In genomic region chr6:33010356-33010755, GRCh38 we compare ENCODE assay signal across 1 cellular context.
TF ChIP-seq lines count a peak whose summit lies in the region.

No MANE protein-coding gene starts in this region.

TF ChIP-seq in GM12878, 131 proteins besides CTCF, POLR2A, EP300 and RAD21:
- TF ChIP-seq MLLT1 (IDR thresholded peaks at IDR 0.05) (peak; percentile 41), BHLHE40 (IDR thresholded peaks at IDR 0.05; ENCODE audit: borderline replicate concordance in 1 of 2, low read depth in 2 of 2, low read length in 1 of 2) (no peak), ZNF622 (IDR thresholded peaks at IDR 0.05) (no peak)
TF ChIP-seq in GM12878: peak in this region for 1.
